In the genomic region with DNA sequence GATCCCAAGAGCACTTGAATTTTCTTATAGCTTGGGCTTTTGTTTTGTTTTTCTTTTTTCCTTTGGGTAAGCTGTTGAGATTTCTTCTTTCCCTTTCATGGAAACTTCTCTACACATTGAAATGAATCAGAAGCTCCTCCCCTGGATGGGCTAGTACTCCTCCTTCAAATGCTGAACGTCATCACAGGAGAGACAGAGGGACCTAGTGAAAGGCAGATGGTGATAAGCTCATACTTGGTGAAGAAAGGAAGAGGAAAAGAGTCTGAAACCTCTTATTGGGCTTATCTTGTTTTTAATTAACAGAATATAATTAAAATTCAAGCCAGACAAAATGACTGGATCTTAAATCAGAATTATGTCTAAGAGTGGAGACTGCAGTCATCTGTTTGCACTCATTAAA, we compare ENCODE assay signal across 1 cellular context.
TF ChIP-seq lines count a peak whose summit lies in the region.

No MANE protein-coding gene starts in this region.

TF ChIP-seq in endothelial cell of umbilical vein, 7 proteins besides CTCF, POLR2A, EP300 and RAD21:
- no peak for TF ChIP-seq JUN (IDR thresholded peaks at IDR 0.05; ENCODE audit: borderline replicate concordance, insufficient read depth, insufficient read length, low read depth)
- TF ChIP-seq MYC (IDR thresholded peaks at IDR 0.05; ENCODE audit: low read depth, low read length) = no peak
- no peak for TF ChIP-seq POLR2AphosphoS5 (IDR thresholded peaks at IDR 0.05; ENCODE audit: insufficient read depth, low read depth, low read length)
- TF ChIP-seq, protein P1, sequence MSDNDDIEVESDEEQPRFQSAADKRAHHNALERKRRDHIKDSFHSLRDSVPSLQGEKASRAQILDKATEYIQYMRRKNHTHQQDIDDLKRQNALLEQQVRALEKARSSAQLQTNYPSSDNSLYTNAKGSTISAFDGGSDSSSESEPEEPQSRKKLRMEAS (IDR thresholded peaks at IDR 0.05; ENCODE audit: insufficient read depth, insufficient read length) = no peak
TF ChIP-seq in endothelial cell of umbilical vein: peak in this region for 0.
